In genomic region chr3:119463171-119464169, GRCh38 we compare ENCODE assay signal across 8 cellular contexts. TPM values are rescaled to one million over a fixed set of nuclear protein-coding genes. Genes with fewer than 3 reads are reported as not detected.
A peak's percentile ranks its signal among the peaks of the same experiment; 100 is the strongest.
DNase-seq lines count a peak whose midpoint lies in the region; ATAC-seq, FAIRE-seq and TF ChIP-seq lines count a peak whose summit lies in the region.

TSS of gene TMEM39A (minus strand) at chr3:119463615. CDS start at chr3:119462074, 1,541 bp downstream.

- H3K4me1 ChIP-seq in adrenal gland (replicated peaks in 1 of 2): peaks cover 16 to 32% of the 10 kb centered on the region in 2 donors
- peaks cover 2 to 4% of the 10 kb centered on the region in 2 experiments for H3K4me1 ChIP-seq in trophoblast cell (ENCODE audit: control insufficient read depth in 1 of 2, insufficient read depth in 2 of 2, low read length in 2 of 2)
- peaks cover 13 to 43% (median 24%) of the 10 kb centered on the region in 4 donors for H3K4me1 ChIP-seq in transverse colon

- H3K4ac ChIP-seq in trophoblast cell (ENCODE audit: low read depth, low read length): peak within 1 kb of the TSS; percentile 76

- H3K4me2 ChIP-seq in trophoblast cell (ENCODE audit: low read length): peak within 1 kb of the TSS; percentile 90

- H2BK12ac ChIP-seq in trophoblast cell (ENCODE audit: low read length): no peak within 1 kb of the TSS

- peak; percentile 89 for ATAC-seq in HG02852 (IDR thresholded peaks at IDR 0.05; ENCODE audit: unreplicated experiment)

- peaks cover 0 to 14% of the 10 kb centered on the region in 2 donors for H3K36me3 ChIP-seq in adrenal gland (replicated peaks in 1 of 2)
- peaks cover 4 to 9% of the 10 kb centered on the region in 2 experiments for H3K36me3 ChIP-seq in trophoblast cell (ENCODE audit: control insufficient read depth in 1 of 2, insufficient read depth in 2 of 2, low read length in 2 of 2)
- peaks cover 0 to 16% (median under 1%) of the 10 kb centered on the region in 4 donors for H3K36me3 ChIP-seq in transverse colon

- H3K27ac ChIP-seq in adrenal gland (peak within 1 kb of the TSS; percentile 70 to 95 (median 83)), trophoblast cell (ENCODE audit: low read depth, low read length) (peak within 1 kb of the TSS; percentile 30), transverse colon (peak within 1 kb of the TSS; percentile 90 to 92 (median 90))

- peaks cover 6% of the 10 kb centered on the region for H3K79me2 ChIP-seq in trophoblast cell (ENCODE audit: control insufficient read depth, insufficient read depth, low read length, poor library complexity)

- peak within 1 kb of the TSS; percentile 88 for H3K14ac ChIP-seq in trophoblast cell (ENCODE audit: low read length)

- TF ChIP-seq CTCF in adrenal gland (IDR thresholded peaks at IDR 0.05) (peak in 4 of 6 experiments; percentile 21 to 50 (median 45)), transverse colon (IDR thresholded peaks at IDR 0.05) (peak in 2 of 5 experiments; percentile 20 to 57)

- peak within 1 kb of the TSS; percentile 90 for H4K8ac ChIP-seq in trophoblast cell (ENCODE audit: low read depth, low read length)

- in situ Hi-C loops in transverse colon (cut with MboI; ENCODE audit: low pct_ligation_motif_present in 1 of 4, low pct_unique_long_range_greater_than_20kb in 1 of 4, low sequenced_read_pairs in 3 of 4): no loop called here

- H4K91ac ChIP-seq in trophoblast cell (ENCODE audit: low read depth, low read length): peak within 1 kb of the TSS; percentile 78

- H3K9me3 ChIP-seq in adrenal gland (replicated peaks in 1 of 3): no peaks in the 10 kb centered on the region
- no peaks in the 10 kb centered on the region for H3K9me3 ChIP-seq in trophoblast cell (ENCODE audit: insufficient read depth, low read depth, low read length)
- H3K9me3 ChIP-seq in transverse colon: no peaks in the 10 kb centered on the region

- H3K4me3 ChIP-seq in adrenal gland (peak within 1 kb of the TSS; percentile 60 to 99 (median 85)), trophoblast cell (ENCODE audit: low read depth, low read length) (peak within 1 kb of the TSS; percentile 94), transverse colon (peak within 1 kb of the TSS; percentile 78 to 99 (median 86))

- peak within 1 kb of the TSS; percentile 80 for H2AFZ ChIP-seq in trophoblast cell (ENCODE audit: insufficient read depth, low read length, poor library complexity)

- TF ChIP-seq EP300 in transverse colon (IDR thresholded peaks at IDR 0.05; ENCODE audit: low read depth): no peak

- H3K79me1 ChIP-seq in trophoblast cell (ENCODE audit: low read length): peaks cover 6% of the 10 kb centered on the region

- no peaks in the 10 kb centered on the region for H3K27me3 ChIP-seq in adrenal gland
- no peaks in the 10 kb centered on the region for H3K27me3 ChIP-seq in trophoblast cell (ENCODE audit: insufficient read depth, low read length)
- no peaks in the 10 kb centered on the region for H3K27me3 ChIP-seq in transverse colon

- FAIRE-seq in GM12892 (lab: Jason Lieb, UNC): peak; percentile 100

- DNase-seq in GM12892 (ENCODE audit: insufficient read length) (peak; percentile 95), NCI-H146 (lab: John Stamatoyannopoulos, UW) (peak; percentile 100), T-helper 1 cell (peak; percentile 96 to 99 (median 99)), adrenal gland (peak; percentile 99 to 100 (median 100)), cardiac septum (ENCODE audit: low spot score) (peak; percentile 100), trophoblast cell (peak; percentile 100), transverse colon (peak; percentile 100)

- peak within 1 kb of the TSS; percentile 98 for H3K9ac ChIP-seq in trophoblast cell (ENCODE audit: low read length)

- 5 to 19% (median 7%) methylated on average over 14 to 51 of the region's 51 CpGs for WGBS in adrenal gland, 4 donors
- WGBS in trophoblast cell (ENCODE audit: extremely low coverage, insufficient coverage, insufficient read length): no CpG with 5 or more reads among the region's 51 CpGs
- WGBS in transverse colon (ENCODE audit: low coverage in 1 of 2), 2 donors: 0 to 4% methylated on average over 2 to 51 of the region's 51 CpGs

- intact Hi-C loops in adrenal gland (cut with DNase I) (no loop called here), cardiac septum (cut with DNase I) (loop anchor here (1.0 to 10.0 kb wide), 3 partner anchors 35 to 211 kb away; partner anchors contain the start of genes COX17 and TIMMDC1), transverse colon (cut with DNase I; ENCODE audit: low total_unique reads) (no loop called here)

- H2BK120ac ChIP-seq in trophoblast cell (ENCODE audit: insufficient read depth, low read length, poor library complexity): peak within 1 kb of the TSS; percentile 65

- peak; percentile 93 for TF ChIP-seq POLR2A in GM12892 (IDR thresholded peaks at IDR 0.05; ENCODE audit: low read depth, low read length)
- TF ChIP-seq POLR2A in adrenal gland (IDR thresholded peaks at IDR 0.05): peak; percentile 95 to 96
- peak; percentile 92 for TF ChIP-seq POLR2A in transverse colon (IDR thresholded peaks at IDR 0.05)

- H3K23ac ChIP-seq in trophoblast cell (ENCODE audit: low read length): no peak within 1 kb of the TSS

- H4K12ac ChIP-seq in trophoblast cell (ENCODE audit: low read depth, low read length): peak within 1 kb of the TSS; percentile 67

- H3K18ac ChIP-seq in trophoblast cell (ENCODE audit: low read length): peak within 1 kb of the TSS; percentile 74

- peak within 1 kb of the TSS; percentile 71 for H2BK5ac ChIP-seq in trophoblast cell (ENCODE audit: low read depth, low read length, poor library complexity)

- H2AK5ac ChIP-seq in trophoblast cell (ENCODE audit: low read length): peak within 1 kb of the TSS; percentile 70

RNA-seq across cellular contexts. Expression of gene TMEM39A, which starts in this region (rescaled TPM):
- polyA plus RNA-seq in GM12892 (2012; ENCODE audit: missing spikeins): 15.3 TPM
- total RNA-seq in adrenal gland: 10 to 100 TPM; 31.3 to 70.5 (median 37.5) TPM
- 10 to 100 TPM; 10.4 to 40.4 (median 16.2) TPM for polyA plus RNA-seq in adrenal gland
- 18.3 TPM for total RNA-seq in cardiac septum
- polyA plus RNA-seq in trophoblast cell (2013): 36.0 and 38.7 TPM in 2 replicates
- total RNA-seq in transverse colon: 10 to 100 TPM in 3 of 4 donors, 1 to 10 TPM in 1; 7.1 to 38.4 (median 32.1) TPM

Comparison
In these comparisons a context has a peak if more than half of its experiments do, and no peak if none do; other contexts are left out.
1. Peak in every context shown above with its lines: DNase-seq, ATAC-seq, H3K4me3 ChIP-seq and H3K27ac ChIP-seq.
2. H3K27ac ChIP-seq: peak in every context shown above with its lines; median percentile 90 in transverse colon; 83 in adrenal gland; 30 in trophoblast cell.